2 cellular contexts compared by ENCODE assay signal in the genomic region with DNA sequence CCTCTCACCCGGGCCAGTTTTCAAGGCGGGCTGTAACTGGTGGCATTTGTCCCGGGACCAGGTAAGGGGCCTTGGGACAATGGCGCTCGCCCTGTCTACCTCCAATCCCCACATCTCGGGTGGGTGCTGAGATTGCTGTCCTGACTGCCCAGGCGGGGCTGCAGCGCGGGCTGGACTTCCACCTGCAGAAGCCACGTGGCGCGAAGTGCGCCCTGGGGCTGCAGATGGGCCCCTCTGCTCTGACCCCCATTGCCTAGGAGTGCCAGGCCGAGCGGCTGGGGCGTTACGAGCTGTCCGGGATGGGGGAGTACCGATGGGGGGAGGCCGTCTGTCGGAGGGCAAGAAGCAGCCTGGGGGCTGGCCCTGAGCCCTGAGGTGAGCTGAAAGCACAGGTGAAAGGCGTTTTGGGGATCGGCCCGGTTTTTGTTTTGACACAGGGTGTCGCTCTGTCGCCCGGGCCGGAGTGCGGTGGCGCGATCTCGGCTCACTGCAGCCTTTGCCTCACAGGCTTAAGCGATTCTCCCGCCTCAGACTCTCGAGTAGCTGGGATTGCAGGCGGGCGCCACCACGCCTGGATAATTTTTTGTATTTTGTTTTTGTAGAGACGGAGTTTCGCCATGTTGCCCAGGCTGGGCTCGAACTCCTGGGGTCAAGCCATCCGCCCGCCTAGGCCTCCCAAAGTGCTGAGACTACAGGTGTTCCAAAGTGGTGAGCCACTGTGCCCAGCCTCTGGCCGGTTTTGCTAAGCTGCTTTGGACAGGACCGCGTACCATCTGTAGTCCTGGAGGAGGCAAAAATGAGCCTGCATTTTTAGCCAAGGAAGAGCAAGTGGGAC.
TF ChIP-seq lines count a peak whose summit lies in the region.

A gene with protein sequence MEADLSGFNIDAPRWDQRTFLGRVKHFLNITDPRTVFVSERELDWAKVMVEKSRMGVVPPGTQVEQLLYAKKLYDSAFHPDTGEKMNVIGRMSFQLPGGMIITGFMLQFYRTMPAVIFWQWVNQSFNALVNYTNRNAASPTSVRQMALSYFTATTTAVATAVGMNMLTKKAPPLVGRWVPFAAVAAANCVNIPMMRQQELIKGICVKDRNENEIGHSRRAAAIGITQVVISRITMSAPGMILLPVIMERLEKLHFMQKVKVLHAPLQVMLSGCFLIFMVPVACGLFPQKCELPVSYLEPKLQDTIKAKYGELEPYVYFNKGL (plus strand): TSS at position 16 of the 835 bp plus-strand sequence. CDS start 12,001 bp downstream, outside the sequence.

TF ChIP-seq in SK-N-SH, 30 proteins besides CTCF, POLR2A, EP300 and RAD21 (continued from another document):
- TF ChIP-seq TAF1 (IDR thresholded peaks at IDR 0.05; ENCODE audit: borderline replicate concordance, low read depth, low read length) (0 out of 2 replicates have a peak, but pooled peaks have one; percentile 42), RCOR1 (IDR thresholded peaks at IDR 0.05; ENCODE audit: low read length) (0 out of 2 replicates have a peak, but pooled peaks have one; percentile 5), GATA2 (CRISPR knock-in tag; IDR thresholded peaks at IDR 0.05) (no peak)
- TF ChIP-seq, protein P1, sequence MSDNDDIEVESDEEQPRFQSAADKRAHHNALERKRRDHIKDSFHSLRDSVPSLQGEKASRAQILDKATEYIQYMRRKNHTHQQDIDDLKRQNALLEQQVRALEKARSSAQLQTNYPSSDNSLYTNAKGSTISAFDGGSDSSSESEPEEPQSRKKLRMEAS (IDR thresholded peaks at IDR 0.05; ENCODE audit: low read depth) = peak; percentile 93

TF ChIP-seq in GM12878, 131 proteins besides CTCF, POLR2A, EP300 and RAD21 (continues in another document):
- TF ChIP-seq ETV6 (conservative IDR thresholded peaks at IDR 0.05 in 1 of 2, IDR thresholded peaks at IDR 0.05 in 1 of 2; ENCODE audit: borderline replicate concordance in 1 of 2, low read depth in 1 of 2) = no peak
- TF ChIP-seq RBBP5 (conservative IDR thresholded peaks at IDR 0.05) = no peak
- TF ChIP-seq BCL11A (IDR thresholded peaks at IDR 0.05; ENCODE audit: low read depth, low read length) = no peak
- TF ChIP-seq HDAC2 (IDR thresholded peaks at IDR 0.05) = 0 out of 2 replicates have a peak, but pooled peaks have one; percentile 55
- TF ChIP-seq E4F1 (IDR thresholded peaks at IDR 0.05; ENCODE audit: borderline replicate concordance, partially characterized antibody) = no peak
- no peak for TF ChIP-seq STAT3 (IDR thresholded peaks at IDR 0.05; ENCODE audit: low read depth, low read length)
- TF ChIP-seq ATF7 (IDR thresholded peaks at IDR 0.05; ENCODE audit: low read depth) = no peak
- no peak for TF ChIP-seq YY1 (IDR thresholded peaks at IDR 0.05; ENCODE audit: low read depth, low read length)
- peak in 1 of 2 experiments; percentile 10; a peak in 1 of 3 replicates for TF ChIP-seq EGR1 (IDR thresholded peaks at IDR 0.05; ENCODE audit: borderline replicate concordance in 1 of 2, low read depth in 2 of 2, low read length in 2 of 2)
- 0 out of 2 replicates have a peak, but pooled peaks have one; percentile 59 for TF ChIP-seq STAT1 (conservative IDR thresholded peaks at IDR 0.05)
- TF ChIP-seq POU2F2 (IDR thresholded peaks at IDR 0.05; ENCODE audit: borderline replicate concordance, low read depth, low read length) = no peak
- TF ChIP-seq NR2F1 (conservative IDR thresholded peaks at IDR 0.05) = 0 out of 2 replicates have a peak, but pooled peaks have one; percentile 37
- no peak for TF ChIP-seq FOS (IDR thresholded peaks at IDR 0.05; ENCODE audit: borderline replicate concordance, extremely low read depth, insufficient read length)
- no peak for TF ChIP-seq IRF5 (IDR thresholded peaks at IDR 0.05; ENCODE audit: borderline replicate concordance)
- peak; percentile 43; the same call in 1 of the 2 replicates for TF ChIP-seq RAD51 (IDR thresholded peaks at IDR 0.05)
- 0 out of 2 replicates have a peak, but pooled peaks have one; percentile 28 for TF ChIP-seq TCF3 (IDR thresholded peaks at IDR 0.05; ENCODE audit: borderline replicate concordance, insufficient read depth, low read depth, low read length)
- TF ChIP-seq, protein P1 (IDR thresholded peaks at IDR 0.05; ENCODE audit: low read depth, low read length) = peak; percentile 34
- no peak for TF ChIP-seq HCFC1 (IDR thresholded peaks at IDR 0.05; ENCODE audit: low read length)
- no peak for TF ChIP-seq HSF1 (IDR thresholded peaks at IDR 0.05; ENCODE audit: low read depth, low read length)
- 0 out of 2 replicates have a peak, but pooled peaks have one; percentile 0 for TF ChIP-seq TBL1XR1 (IDR thresholded peaks at IDR 0.05; ENCODE audit: low read depth, low read length)
- peak; percentile 90 for TF ChIP-seq SIN3A (IDR thresholded peaks at IDR 0.05; ENCODE audit: low read depth, low read length)
- TF ChIP-seq PKNOX1 (IDR thresholded peaks at IDR 0.05) = no peak
- no peak for TF ChIP-seq ELK1 (IDR thresholded peaks at IDR 0.05; ENCODE audit: low read depth, low read length)
- TF ChIP-seq POLR2AphosphoS5 (IDR thresholded peaks at IDR 0.05; ENCODE audit: low read length) = peak; percentile 76
- no peak for TF ChIP-seq YBX1 (IDR thresholded peaks at IDR 0.05)
- no peak for TF ChIP-seq CUX1 (IDR thresholded peaks at IDR 0.05; ENCODE audit: insufficient replicate concordance, low read depth, low read length)
- no peak for TF ChIP-seq FOXM1 (IDR thresholded peaks at IDR 0.05; ENCODE audit: low read depth, low read length)
- peak; percentile 71 for TF ChIP-seq MXI1 (IDR thresholded peaks at IDR 0.05; ENCODE audit: low read depth, low read length)
- peak; percentile 17; the same call in 1 of the 2 replicates for TF ChIP-seq GATAD2B (conservative IDR thresholded peaks at IDR 0.05; ENCODE audit: low read depth)
- no peak for TF ChIP-seq EZH2 (IDR thresholded peaks at IDR 0.05; ENCODE audit: borderline replicate concordance, control insufficient read depth, low read depth, low read length)
- TF ChIP-seq, protein P2, sequence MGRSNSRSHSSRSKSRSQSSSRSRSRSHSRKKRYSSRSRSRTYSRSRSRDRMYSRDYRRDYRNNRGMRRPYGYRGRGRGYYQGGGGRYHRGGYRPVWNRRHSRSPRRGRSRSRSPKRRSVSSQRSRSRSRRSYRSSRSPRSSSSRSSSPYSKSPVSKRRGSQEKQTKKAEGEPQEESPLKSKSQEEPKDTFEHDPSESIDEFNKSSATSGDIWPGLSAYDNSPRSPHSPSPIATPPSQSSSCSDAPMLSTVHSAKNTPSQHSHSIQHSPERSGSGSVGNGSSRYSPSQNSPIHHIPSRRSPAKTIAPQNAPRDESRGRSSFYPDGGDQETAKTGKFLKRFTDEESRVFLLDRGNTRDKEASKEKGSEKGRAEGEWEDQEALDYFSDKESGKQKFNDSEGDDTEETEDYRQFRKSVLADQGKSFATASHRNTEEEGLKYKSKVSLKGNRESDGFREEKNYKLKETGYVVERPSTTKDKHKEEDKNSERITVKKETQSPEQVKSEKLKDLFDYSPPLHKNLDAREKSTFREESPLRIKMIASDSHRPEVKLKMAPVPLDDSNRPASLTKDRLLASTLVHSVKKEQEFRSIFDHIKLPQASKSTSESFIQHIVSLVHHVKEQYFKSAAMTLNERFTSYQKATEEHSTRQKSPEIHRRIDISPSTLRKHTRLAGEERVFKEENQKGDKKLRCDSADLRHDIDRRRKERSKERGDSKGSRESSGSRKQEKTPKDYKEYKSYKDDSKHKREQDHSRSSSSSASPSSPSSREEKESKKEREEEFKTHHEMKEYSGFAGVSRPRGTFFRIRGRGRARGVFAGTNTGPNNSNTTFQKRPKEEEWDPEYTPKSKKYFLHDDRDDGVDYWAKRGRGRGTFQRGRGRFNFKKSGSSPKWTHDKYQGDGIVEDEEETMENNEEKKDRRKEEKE (IDR thresholded peaks at IDR 0.05) = no peak
- no peak for TF ChIP-seq JUNB (IDR thresholded peaks at IDR 0.05)
